1 cellular context compared by ENCODE assay signal in the genomic region with DNA sequence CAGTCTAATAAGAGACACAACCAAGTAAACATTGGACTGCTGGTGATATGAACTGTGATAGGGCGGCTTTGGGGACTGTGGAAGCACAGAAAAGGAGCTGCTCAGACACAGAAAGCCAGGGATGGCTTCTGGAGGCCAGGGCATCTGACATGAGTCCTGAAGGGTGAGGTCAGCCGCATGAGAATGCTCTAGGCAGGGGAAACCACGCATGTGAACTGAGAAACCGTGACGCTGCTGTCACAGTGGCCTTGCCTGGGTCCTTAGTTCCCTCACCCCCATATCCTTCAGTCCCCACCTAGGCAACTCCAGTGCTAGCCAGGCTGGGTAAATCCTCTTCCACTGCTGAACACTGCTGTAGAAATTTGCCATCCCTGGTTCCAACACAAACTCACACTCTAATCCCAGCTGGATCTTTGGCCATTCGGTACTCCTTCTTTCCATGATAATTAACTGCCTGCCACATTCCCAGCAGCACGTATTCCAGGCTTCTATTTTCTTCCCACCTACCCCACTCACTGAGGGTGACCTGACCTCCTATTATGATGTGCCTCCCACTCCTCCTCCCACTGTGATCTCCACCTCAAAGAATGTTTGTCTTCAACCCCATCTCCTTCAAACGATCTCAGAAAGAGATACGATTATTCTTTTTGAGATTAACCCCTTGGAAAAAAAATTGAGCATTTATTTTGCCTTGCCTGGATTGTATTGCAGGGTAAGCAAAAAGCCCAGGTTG.
TF ChIP-seq lines count a peak whose summit lies in the region.

No MANE protein-coding gene starts in this region.

TF ChIP-seq in GM23338, 12 proteins besides CTCF, POLR2A, EP300 and RAD21 (continued from another document):
- no peak for TF ChIP-seq ZNF114 (CRISPR knock-in tag; IDR thresholded peaks at IDR 0.05)
- TF ChIP-seq, protein P1, sequence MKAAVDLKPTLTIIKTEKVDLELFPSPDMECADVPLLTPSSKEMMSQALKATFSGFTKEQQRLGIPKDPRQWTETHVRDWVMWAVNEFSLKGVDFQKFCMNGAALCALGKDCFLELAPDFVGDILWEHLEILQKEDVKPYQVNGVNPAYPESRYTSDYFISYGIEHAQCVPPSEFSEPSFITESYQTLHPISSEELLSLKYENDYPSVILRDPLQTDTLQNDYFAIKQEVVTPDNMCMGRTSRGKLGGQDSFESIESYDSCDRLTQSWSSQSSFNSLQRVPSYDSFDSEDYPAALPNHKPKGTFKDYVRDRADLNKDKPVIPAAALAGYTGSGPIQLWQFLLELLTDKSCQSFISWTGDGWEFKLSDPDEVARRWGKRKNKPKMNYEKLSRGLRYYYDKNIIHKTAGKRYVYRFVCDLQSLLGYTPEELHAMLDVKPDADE (IDR thresholded peaks at IDR 0.05), result no peak
- TF ChIP-seq EZH2phosphoT487 (IDR thresholded peaks at IDR 0.05; ENCODE audit: unreplicated experiment), result no peak
- TF ChIP-seq, protein P2, sequence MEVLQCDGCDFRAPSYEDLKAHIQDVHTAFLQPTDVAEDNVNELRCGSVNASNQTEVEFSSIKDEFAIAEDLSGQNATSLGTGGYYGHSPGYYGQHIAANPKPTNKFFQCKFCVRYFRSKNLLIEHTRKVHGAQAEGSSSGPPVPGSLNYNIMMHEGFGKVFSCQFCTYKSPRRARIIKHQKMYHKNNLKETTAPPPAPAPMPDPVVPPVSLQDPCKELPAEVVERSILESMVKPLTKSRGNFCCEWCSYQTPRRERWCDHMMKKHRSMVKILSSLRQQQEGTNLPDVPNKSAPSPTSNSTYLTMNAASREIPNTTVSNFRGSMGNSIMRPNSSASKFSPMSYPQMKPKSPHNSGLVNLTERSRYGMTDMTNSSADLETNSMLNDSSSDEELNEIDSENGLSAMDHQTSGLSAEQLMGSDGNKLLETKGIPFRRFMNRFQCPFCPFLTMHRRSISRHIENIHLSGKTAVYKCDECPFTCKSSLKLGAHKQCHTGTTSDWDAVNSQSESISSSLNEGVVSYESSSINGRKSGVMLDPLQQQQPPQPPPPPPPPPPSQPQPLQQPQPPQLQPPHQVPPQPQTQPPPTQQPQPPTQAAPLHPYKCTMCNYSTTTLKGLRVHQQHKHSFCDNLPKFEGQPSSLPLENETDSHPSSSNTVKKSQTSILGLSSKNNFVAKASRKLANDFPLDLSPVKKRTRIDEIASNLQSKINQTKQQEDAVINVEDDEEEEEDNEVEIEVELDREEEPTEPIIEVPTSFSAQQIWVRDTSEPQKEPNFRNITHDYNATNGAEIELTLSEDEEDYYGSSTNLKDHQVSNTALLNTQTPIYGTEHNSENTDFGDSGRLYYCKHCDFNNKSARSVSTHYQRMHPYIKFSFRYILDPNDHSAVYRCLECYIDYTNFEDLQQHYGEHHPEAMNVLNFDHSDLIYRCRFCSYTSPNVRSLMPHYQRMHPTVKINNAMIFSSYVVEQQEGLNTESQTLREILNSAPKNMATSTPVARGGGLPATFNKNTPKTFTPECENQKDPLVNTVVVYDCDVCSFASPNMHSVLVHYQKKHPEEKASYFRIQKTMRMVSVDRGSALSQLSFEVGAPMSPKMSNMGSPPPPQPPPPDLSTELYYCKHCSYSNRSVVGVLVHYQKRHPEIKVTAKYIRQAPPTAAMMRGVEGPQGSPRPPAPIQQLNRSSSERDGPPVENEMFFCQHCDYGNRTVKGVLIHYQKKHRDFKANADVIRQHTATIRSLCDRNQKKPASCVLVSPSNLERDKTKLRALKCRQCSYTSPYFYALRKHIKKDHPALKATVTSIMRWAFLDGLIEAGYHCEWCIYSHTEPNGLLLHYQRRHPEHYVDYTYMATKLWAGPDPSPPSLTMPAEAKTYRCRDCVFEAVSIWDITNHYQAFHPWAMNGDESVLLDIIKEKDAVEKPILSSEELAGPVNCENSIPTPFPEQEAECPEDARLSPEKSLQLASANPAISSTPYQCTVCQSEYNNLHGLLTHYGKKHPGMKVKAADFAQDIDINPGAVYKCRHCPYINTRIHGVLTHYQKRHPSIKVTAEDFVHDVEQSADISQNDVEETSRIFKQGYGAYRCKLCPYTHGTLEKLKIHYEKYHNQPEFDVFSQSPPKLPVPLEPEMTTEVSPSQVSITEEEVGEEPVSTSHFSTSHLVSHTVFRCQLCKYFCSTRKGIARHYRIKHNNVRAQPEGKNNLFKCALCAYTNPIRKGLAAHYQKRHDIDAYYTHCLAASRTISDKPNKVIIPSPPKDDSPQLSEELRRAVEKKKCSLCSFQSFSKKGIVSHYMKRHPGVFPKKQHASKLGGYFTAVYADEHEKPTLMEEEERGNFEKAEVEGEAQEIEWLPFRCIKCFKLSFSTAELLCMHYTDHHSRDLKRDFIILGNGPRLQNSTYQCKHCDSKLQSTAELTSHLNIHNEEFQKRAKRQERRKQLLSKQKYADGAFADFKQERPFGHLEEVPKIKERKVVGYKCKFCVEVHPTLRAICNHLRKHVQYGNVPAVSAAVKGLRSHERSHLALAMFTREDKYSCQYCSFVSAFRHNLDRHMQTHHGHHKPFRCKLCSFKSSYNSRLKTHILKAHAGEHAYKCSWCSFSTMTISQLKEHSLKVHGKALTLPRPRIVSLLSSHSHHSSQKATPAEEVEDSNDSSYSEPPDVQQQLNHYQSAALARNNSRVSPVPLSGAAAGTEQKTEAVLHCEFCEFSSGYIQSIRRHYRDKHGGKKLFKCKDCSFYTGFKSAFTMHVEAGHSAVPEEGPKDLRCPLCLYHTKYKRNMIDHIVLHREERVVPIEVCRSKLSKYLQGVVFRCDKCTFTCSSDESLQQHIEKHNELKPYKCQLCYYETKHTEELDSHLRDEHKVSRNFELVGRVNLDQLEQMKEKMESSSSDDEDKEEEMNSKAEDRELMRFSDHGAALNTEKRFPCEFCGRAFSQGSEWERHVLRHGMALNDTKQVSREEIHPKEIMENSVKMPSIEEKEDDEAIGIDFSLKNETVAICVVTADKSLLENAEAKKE (CRISPR knock-in tag; IDR thresholded peaks at IDR 0.05), result no peak
- TF ChIP-seq, protein P3, sequence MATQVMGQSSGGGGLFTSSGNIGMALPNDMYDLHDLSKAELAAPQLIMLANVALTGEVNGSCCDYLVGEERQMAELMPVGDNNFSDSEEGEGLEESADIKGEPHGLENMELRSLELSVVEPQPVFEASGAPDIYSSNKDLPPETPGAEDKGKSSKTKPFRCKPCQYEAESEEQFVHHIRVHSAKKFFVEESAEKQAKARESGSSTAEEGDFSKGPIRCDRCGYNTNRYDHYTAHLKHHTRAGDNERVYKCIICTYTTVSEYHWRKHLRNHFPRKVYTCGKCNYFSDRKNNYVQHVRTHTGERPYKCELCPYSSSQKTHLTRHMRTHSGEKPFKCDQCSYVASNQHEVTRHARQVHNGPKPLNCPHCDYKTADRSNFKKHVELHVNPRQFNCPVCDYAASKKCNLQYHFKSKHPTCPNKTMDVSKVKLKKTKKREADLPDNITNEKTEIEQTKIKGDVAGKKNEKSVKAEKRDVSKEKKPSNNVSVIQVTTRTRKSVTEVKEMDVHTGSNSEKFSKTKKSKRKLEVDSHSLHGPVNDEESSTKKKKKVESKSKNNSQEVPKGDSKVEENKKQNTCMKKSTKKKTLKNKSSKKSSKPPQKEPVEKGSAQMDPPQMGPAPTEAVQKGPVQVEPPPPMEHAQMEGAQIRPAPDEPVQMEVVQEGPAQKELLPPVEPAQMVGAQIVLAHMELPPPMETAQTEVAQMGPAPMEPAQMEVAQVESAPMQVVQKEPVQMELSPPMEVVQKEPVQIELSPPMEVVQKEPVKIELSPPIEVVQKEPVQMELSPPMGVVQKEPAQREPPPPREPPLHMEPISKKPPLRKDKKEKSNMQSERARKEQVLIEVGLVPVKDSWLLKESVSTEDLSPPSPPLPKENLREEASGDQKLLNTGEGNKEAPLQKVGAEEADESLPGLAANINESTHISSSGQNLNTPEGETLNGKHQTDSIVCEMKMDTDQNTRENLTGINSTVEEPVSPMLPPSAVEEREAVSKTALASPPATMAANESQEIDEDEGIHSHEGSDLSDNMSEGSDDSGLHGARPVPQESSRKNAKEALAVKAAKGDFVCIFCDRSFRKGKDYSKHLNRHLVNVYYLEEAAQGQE (IDR thresholded peaks at IDR 0.05; ENCODE audit: unreplicated experiment), result no peak
- no peak for TF ChIP-seq EZH2 (IDR thresholded peaks at IDR 0.05; ENCODE audit: low read depth, unreplicated experiment)
- no peak for TF ChIP-seq NANOG (IDR thresholded peaks at IDR 0.05; ENCODE audit: borderline replicate concordance)
- TF ChIP-seq ZNF331 (CRISPR knock-in tag; IDR thresholded peaks at IDR 0.05; ENCODE audit: low read depth), result no peak
